8 cellular contexts compared by ENCODE assay signal in the genomic region with DNA sequence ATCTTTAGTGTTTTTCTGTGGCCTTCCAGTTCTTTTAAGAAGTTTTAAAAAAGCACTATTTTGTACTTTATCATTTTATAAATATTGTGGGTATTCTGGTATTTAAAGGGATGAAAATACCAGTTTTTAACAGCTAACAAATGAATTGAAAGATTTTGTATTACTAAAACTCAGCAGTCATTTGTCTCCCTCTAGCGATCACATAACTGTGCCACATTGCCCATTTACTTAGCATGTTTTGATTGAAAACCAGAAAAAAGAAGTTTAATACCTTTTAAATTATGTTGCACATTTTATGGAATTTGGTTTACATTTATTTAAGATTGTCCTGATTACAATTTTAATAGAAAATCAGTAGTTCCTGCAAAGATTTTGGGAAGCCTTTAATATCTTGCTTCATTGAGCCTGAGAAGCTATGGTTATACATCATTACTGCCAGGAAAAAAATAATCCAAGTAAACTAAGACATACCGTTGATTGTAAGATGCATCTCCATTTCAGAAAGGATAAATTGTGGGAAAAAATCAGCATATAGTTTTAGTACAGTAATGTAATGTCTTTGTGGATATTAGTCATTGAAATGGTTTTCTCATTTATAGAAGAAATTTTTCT. TPM values are rescaled to one million over a fixed set of nuclear protein-coding genes. Genes with fewer than 3 reads are reported as not detected.
DNase-seq lines count a peak whose midpoint lies in the region; ATAC-seq, FAIRE-seq and TF ChIP-seq lines count a peak whose summit lies in the region.

No MANE protein-coding gene starts in this region.

- no peak overlapping the region for H3K4me2 ChIP-seq in osteoblast (ENCODE audit: insufficient read depth, low read length)

- DNase-seq in D721Med (ENCODE audit: insufficient read length, low spot score) (no peak), MV-4-11 (lab: John Stamatoyannopoulos, UW) (peak; percentile 16), dorsolateral prefrontal cortex (no peak), osteoblast (ENCODE audit: insufficient read length, low spot score, missing footprints) (peak; percentile 23), activated gamma-delta T cell treated with Interleukin-2 at 50 U/mL for 16 hours (no peak), NCI-H1105 treated with DMSO at 0.1 percent for 48 hours (lab: John Stamatoyannopoulos, UW) (no peak)
- no peak for DNase-seq in activated naive CD8-positive, alpha-beta T cell treated with anti-CD3 and anti-CD28 coated beads for 36 hours

- peaks cover 9% of the 10 kb centered on the region for H3K36me3 Mint-ChIP-seq in activated naive CD8-positive, alpha-beta T cell treated with anti-CD3 and anti-CD28 coated beads for 36 hours

- peaks cover 4% of the 10 kb centered on the region for H4K20me1 ChIP-seq in osteoblast (ENCODE audit: insufficient read depth, low read length)

- H3K4me3 Mint-ChIP-seq in activated naive CD8-positive, alpha-beta T cell treated with anti-CD3 and anti-CD28 coated beads for 36 hours, result no peak overlapping the region

- no peak overlapping the region for H3K4me3 ChIP-seq in dorsolateral prefrontal cortex
- no peak overlapping the region for H3K4me3 ChIP-seq in osteoblast (ENCODE audit: insufficient read depth, low read length)

- H3K27ac ChIP-seq in dorsolateral prefrontal cortex (no peak overlapping the region), osteoblast (ENCODE audit: low read depth, low read length) (no peak overlapping the region)

- H3K9me3 ChIP-seq in osteoblast (ENCODE audit: low read depth, low read length), result no peaks in the 10 kb centered on the region

- H3K79me2 ChIP-seq in osteoblast (ENCODE audit: insufficient read depth, low read length), result peaks cover 52% of the 10 kb centered on the region

- no peaks in the 10 kb centered on the region for H3K9me3 Mint-ChIP-seq in activated naive CD8-positive, alpha-beta T cell treated with anti-CD3 and anti-CD28 coated beads for 36 hours

- no peaks in the 10 kb centered on the region for H3K27me3 ChIP-seq in dorsolateral prefrontal cortex
- no peaks in the 10 kb centered on the region for H3K27me3 ChIP-seq in osteoblast (ENCODE audit: insufficient read depth, low read length)

- intact Hi-C loops in dorsolateral prefrontal cortex (cut with DNase I), result no loop called here

- H3K27me3 Mint-ChIP-seq in activated naive CD8-positive, alpha-beta T cell treated with anti-CD3 and anti-CD28 coated beads for 36 hours, result no peaks in the 10 kb centered on the region

- TF ChIP-seq CTCF in D721Med (IDR thresholded peaks at IDR 0.05; ENCODE audit: insufficient read depth, missing control alignments) (peak; percentile 74), dorsolateral prefrontal cortex (IDR thresholded peaks at IDR 0.05 in 54 of 56, conservative IDR thresholded peaks at IDR 0.05 in 2 of 56; ENCODE audit: low read depth in 1 of 56, partially characterized antibody in 56 of 56) (peak in 55 of 56 donors; percentile 18 to 77 (median 56)), osteoblast (IDR thresholded peaks at IDR 0.05; ENCODE audit: extremely low read depth, low read depth, low read length) (peak; percentile 80)

- no peak for ATAC-seq in GM21528 (IDR thresholded peaks at IDR 0.05; ENCODE audit: low FRiP score, unreplicated experiment)

- peaks cover under 1% of the 10 kb centered on the region for H3K4me1 ChIP-seq in osteoblast (ENCODE audit: insufficient read depth, low read length)

- no peak overlapping the region for H2AFZ ChIP-seq in osteoblast (ENCODE audit: low read length)

- H3K27ac Mint-ChIP-seq in activated naive CD8-positive, alpha-beta T cell treated with anti-CD3 and anti-CD28 coated beads for 36 hours, result no peak overlapping the region

- FAIRE-seq in D721Med (lab: Jason Lieb, UNC), result no peak

- peaks cover 12% of the 10 kb centered on the region for H3K36me3 ChIP-seq in osteoblast (ENCODE audit: insufficient read depth, low read length)

- H3K4me1 Mint-ChIP-seq in activated naive CD8-positive, alpha-beta T cell treated with anti-CD3 and anti-CD28 coated beads for 36 hours, result peaks cover 26% of the 10 kb centered on the region

RNA-seq across cellular contexts. Expression of a gene that starts 34.9 kb away (rescaled TPM):
- total RNA-seq in dorsolateral prefrontal cortex, result 100 to 1,000 TPM in 117 of 120 experiments, 10 to 100 TPM in 3; 83.6 to 164 (median 133) TPM
- 107 and 112 TPM in 2 replicates for total RNA-seq in osteoblast
- 10 to 100 TPM; 72.5 to 74.8 TPM for total RNA-seq in activated naive CD8-positive, alpha-beta T cell treated with anti-CD3 and anti-CD28 coated beads for 36 hours

Comparison
In these comparisons a context has a peak if more than half of its experiments do, and no peak if none do; other contexts are left out.
1. DNase-seq: peak in MV-4-11 (single experiment) and osteoblast (single experiment); none in D721Med (single experiment), dorsolateral prefrontal cortex (0 of 10), activated gamma-delta T cell treated with Interleukin-2 at 50 U/mL for 16 hours (single experiment), activated naive CD8-positive, alpha-beta T cell treated with anti-CD3 and anti-CD28 coated beads for 36 hours (single experiment) and NCI-H1105 treated with DMSO at 0.1 percent for 48 hours (single experiment).
2. Peak in every context shown above with its lines, with median percentiles within 50 percentile points of each other: CTCF ChIP-seq.